ENCODE assay signal across 1 cellular context in the genomic region with DNA sequence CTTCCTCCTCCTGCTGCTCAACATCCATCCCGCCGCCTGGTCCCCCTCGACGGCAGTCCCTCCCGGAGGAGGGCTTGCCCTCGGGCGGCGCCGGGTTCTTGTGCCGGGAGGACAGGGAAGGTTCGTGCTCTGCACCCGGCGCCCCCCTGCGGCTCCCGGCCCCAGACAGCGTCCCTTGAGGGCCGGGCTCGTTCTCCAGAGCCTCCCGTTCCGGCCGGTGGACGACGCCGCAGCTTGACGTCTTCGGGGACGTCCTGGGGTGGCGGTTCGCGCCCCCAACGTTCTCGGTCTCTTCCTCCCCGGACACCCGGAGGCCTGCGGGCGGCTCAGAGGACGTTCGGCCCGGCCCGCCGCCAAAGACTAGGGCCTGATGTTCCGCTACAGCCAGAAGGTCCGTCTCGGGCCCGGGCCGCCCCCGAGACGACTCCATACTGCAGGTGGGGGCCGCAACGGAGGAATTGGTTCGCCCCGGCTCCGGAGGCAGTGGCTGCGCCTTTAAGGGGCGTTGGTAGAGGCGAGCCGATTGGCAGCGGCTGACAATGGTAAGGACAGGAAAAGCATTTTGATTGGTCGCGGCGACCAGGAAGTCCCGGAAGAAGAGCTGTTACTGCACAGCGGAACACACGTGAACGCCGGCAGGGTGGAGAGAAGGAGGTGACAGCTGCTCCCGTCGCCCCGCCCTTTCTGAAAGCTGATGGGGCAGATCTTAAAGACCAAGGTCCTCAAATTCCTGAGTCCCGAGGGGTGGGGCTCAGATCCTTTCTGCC.
TF ChIP-seq lines count a peak whose summit lies in the region.

BORCS6 (minus strand) TSS at position 470 of the 767 bp plus-strand sequence; CDS start at position 430, 40 bp downstream.

TF ChIP-seq in GM12878, 131 proteins besides CTCF, POLR2A, EP300 and RAD21 (continued from another document and continues in another):
- TF ChIP-seq ZNF217 (IDR thresholded peaks at IDR 0.05) = peak; percentile 63; the same call in 1 of the 2 replicates
- no peak for TF ChIP-seq STAT3 (IDR thresholded peaks at IDR 0.05; ENCODE audit: low read depth, low read length)
- TF ChIP-seq MTA2 (IDR thresholded peaks at IDR 0.05; ENCODE audit: low read depth) = no peak
- peak; percentile 59 to 68 for TF ChIP-seq BHLHE40 (IDR thresholded peaks at IDR 0.05; ENCODE audit: borderline replicate concordance in 1 of 2, low read depth in 2 of 2, low read length in 1 of 2)
- TF ChIP-seq BMI1 (IDR thresholded peaks at IDR 0.05; ENCODE audit: borderline replicate concordance) = no peak
- TF ChIP-seq ZNF24 (IDR thresholded peaks at IDR 0.05) = no peak
- TF ChIP-seq ASH2L (IDR thresholded peaks at IDR 0.05; ENCODE audit: borderline replicate concordance, low read depth) = no peak
- TF ChIP-seq, protein P1, sequence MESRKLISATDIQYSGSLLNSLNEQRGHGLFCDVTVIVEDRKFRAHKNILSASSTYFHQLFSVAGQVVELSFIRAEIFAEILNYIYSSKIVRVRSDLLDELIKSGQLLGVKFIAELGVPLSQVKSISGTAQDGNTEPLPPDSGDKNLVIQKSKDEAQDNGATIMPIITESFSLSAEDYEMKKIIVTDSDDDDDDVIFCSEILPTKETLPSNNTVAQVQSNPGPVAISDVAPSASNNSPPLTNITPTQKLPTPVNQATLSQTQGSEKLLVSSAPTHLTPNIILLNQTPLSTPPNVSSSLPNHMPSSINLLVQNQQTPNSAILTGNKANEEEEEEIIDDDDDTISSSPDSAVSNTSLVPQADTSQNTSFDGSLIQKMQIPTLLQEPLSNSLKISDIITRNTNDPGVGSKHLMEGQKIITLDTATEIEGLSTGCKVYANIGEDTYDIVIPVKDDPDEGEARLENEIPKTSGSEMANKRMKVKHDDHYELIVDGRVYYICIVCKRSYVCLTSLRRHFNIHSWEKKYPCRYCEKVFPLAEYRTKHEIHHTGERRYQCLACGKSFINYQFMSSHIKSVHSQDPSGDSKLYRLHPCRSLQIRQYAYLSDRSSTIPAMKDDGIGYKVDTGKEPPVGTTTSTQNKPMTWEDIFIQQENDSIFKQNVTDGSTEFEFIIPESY (IDR thresholded peaks at IDR 0.05) = 0 out of 2 replicates have a peak, but pooled peaks have one; percentile 38
- TF ChIP-seq SMAD5 (IDR thresholded peaks at IDR 0.05; ENCODE audit: low read depth) = 0 out of 2 replicates have a peak, but pooled peaks have one; percentile 44
- peak; percentile 97 for TF ChIP-seq IKZF1 (conservative IDR thresholded peaks at IDR 0.05)
- no peak for TF ChIP-seq PML (IDR thresholded peaks at IDR 0.05; ENCODE audit: low read length)
- no peak for TF ChIP-seq NRF1 (conservative IDR thresholded peaks at IDR 0.05; ENCODE audit: low read depth, low read length)
- peak; percentile 91 for TF ChIP-seq KLF5 (IDR thresholded peaks at IDR 0.05; ENCODE audit: partially characterized antibody)
- no peak for TF ChIP-seq IRF4 (IDR thresholded peaks at IDR 0.05; ENCODE audit: low read depth, low read length)
- TF ChIP-seq NFIC (IDR thresholded peaks at IDR 0.05; ENCODE audit: low read depth, low read length) = no peak
- no peak for TF ChIP-seq MYC (IDR thresholded peaks at IDR 0.05; ENCODE audit: insufficient read depth, insufficient read length, insufficient replicate concordance, low read length, severe bottlenecking)
- TF ChIP-seq, protein P2, sequence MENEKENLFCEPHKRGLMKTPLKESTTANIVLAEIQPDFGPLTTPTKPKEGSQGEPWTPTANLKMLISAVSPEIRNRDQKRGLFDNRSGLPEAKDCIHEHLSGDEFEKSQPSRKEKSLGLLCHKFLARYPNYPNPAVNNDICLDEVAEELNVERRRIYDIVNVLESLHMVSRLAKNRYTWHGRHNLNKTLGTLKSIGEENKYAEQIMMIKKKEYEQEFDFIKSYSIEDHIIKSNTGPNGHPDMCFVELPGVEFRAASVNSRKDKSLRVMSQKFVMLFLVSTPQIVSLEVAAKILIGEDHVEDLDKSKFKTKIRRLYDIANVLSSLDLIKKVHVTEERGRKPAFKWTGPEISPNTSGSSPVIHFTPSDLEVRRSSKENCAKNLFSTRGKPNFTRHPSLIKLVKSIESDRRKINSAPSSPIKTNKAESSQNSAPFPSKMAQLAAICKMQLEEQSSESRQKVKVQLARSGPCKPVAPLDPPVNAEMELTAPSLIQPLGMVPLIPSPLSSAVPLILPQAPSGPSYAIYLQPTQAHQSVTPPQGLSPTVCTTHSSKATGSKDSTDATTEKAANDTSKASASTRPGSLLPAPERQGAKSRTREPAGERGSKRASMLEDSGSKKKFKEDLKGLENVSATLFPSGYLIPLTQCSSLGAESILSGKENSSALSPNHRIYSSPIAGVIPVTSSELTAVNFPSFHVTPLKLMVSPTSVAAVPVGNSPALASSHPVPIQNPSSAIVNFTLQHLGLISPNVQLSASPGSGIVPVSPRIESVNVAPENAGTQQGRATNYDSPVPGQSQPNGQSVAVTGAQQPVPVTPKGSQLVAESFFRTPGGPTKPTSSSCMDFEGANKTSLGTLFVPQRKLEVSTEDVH (IDR thresholded peaks at IDR 0.05; ENCODE audit: low read depth, partially characterized antibody) = no peak
- no peak for TF ChIP-seq NFXL1 (IDR thresholded peaks at IDR 0.05; ENCODE audit: borderline replicate concordance)
- TF ChIP-seq ZNF687 (IDR thresholded peaks at IDR 0.05) = no peak
- TF ChIP-seq MTA3 (IDR thresholded peaks at IDR 0.05; ENCODE audit: borderline replicate concordance, low read length) = no peak
- TF ChIP-seq, protein P3, sequence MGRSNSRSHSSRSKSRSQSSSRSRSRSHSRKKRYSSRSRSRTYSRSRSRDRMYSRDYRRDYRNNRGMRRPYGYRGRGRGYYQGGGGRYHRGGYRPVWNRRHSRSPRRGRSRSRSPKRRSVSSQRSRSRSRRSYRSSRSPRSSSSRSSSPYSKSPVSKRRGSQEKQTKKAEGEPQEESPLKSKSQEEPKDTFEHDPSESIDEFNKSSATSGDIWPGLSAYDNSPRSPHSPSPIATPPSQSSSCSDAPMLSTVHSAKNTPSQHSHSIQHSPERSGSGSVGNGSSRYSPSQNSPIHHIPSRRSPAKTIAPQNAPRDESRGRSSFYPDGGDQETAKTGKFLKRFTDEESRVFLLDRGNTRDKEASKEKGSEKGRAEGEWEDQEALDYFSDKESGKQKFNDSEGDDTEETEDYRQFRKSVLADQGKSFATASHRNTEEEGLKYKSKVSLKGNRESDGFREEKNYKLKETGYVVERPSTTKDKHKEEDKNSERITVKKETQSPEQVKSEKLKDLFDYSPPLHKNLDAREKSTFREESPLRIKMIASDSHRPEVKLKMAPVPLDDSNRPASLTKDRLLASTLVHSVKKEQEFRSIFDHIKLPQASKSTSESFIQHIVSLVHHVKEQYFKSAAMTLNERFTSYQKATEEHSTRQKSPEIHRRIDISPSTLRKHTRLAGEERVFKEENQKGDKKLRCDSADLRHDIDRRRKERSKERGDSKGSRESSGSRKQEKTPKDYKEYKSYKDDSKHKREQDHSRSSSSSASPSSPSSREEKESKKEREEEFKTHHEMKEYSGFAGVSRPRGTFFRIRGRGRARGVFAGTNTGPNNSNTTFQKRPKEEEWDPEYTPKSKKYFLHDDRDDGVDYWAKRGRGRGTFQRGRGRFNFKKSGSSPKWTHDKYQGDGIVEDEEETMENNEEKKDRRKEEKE (IDR thresholded peaks at IDR 0.05) = no peak
- no peak for TF ChIP-seq FOXM1 (IDR thresholded peaks at IDR 0.05; ENCODE audit: low read depth, low read length)
- no peak for TF ChIP-seq ZBED1 (IDR thresholded peaks at IDR 0.05; ENCODE audit: borderline replicate concordance)
- TF ChIP-seq, protein P4, sequence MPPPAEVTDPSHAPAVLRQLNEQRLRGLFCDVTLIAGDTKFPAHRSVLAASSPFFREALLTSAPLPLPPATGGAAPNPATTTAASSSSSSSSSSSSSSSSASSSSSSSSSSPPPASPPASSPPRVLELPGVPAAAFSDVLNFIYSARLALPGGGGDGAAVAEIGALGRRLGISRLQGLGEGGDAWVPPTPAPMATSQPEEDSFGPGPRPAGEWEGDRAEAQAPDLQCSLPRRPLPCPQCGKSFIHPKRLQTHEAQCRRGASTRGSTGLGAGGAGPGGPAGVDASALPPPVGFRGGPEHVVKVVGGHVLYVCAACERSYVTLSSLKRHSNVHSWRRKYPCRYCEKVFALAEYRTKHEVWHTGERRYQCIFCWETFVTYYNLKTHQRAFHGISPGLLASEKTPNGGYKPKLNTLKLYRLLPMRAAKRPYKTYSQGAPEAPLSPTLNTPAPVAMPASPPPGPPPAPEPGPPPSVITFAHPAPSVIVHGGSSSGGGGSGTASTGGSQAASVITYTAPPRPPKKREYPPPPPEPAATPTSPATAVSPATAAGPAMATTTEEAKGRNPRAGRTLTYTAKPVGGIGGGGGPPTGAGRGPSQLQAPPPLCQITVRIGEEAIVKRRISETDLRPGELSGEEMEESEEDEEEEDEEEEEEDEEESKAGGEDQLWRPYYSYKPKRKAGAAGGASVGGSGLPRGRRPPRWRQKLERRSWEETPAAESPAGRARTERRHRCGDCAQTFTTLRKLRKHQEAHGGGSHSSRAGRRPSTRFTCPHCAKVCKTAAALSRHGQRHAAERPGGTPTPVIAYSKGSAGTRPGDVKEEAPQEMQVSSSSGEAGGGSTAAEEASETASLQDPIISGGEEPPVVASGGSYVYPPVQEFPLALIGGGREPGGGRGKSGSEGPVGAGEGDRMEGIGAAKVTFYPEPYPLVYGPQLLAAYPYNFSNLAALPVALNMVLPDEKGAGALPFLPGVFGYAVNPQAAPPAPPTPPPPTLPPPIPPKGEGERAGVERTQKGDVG (CRISPR knock-in tag; IDR thresholded peaks at IDR 0.05) = no peak
- TF ChIP-seq RBBP5 (conservative IDR thresholded peaks at IDR 0.05) = no peak
- peak; percentile 84; the same call in 1 of the 2 replicates for TF ChIP-seq SMARCA5 (IDR thresholded peaks at IDR 0.05)
- TF ChIP-seq PAX8 (IDR thresholded peaks at IDR 0.05) = no peak
- TF ChIP-seq SREBF2 (IDR thresholded peaks at IDR 0.05; ENCODE audit: low read length) = peak; percentile 41; the same call in 1 of the 2 replicates
- TF ChIP-seq EZH2 (IDR thresholded peaks at IDR 0.05; ENCODE audit: borderline replicate concordance, control insufficient read depth, low read depth, low read length) = no peak
- peak; percentile 87 for TF ChIP-seq JUND (IDR thresholded peaks at IDR 0.05; ENCODE audit: low read depth, low read length)
- TF ChIP-seq, protein P5, sequence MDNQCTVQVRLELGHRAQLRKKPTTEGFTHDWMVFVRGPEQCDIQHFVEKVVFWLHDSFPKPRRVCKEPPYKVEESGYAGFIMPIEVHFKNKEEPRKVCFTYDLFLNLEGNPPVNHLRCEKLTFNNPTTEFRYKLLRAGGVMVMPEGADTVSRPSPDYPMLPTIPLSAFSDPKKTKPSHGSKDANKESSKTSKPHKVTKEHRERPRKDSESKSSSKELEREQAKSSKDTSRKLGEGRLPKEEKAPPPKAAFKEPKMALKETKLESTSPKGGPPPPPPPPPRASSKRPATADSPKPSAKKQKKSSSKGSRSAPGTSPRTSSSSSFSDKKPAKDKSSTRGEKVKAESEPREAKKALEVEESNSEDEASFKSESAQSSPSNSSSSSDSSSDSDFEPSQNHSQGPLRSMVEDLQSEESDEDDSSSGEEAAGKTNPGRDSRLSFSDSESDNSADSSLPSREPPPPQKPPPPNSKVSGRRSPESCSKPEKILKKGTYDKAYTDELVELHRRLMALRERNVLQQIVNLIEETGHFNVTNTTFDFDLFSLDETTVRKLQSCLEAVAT (IDR thresholded peaks at IDR 0.05) = no peak
- TF ChIP-seq, protein P6, sequence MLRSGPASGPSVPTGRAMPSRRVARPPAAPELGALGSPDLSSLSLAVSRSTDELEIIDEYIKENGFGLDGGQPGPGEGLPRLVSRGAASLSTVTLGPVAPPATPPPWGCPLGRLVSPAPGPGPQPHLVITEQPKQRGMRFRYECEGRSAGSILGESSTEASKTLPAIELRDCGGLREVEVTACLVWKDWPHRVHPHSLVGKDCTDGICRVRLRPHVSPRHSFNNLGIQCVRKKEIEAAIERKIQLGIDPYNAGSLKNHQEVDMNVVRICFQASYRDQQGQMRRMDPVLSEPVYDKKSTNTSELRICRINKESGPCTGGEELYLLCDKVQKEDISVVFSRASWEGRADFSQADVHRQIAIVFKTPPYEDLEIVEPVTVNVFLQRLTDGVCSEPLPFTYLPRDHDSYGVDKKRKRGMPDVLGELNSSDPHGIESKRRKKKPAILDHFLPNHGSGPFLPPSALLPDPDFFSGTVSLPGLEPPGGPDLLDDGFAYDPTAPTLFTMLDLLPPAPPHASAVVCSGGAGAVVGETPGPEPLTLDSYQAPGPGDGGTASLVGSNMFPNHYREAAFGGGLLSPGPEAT (IDR thresholded peaks at IDR 0.05; ENCODE audit: low read depth) = peak; percentile 99
- no peak for TF ChIP-seq BRCA1 (IDR thresholded peaks at IDR 0.05; ENCODE audit: low read depth, low read length)
- TF ChIP-seq ZNF622 (IDR thresholded peaks at IDR 0.05) = no peak
